ENCODE assay signal across 10 cellular contexts in genomic region chr1:16626409-16626983, GRCh38. TPM values are rescaled to one million over a fixed set of nuclear protein-coding genes. Genes with fewer than 3 reads are reported as not detected.
DNase-seq lines count a peak whose midpoint lies in the region; ATAC-seq, FAIRE-seq and TF ChIP-seq lines count a peak whose summit lies in the region.
"Not testable (repeated sequence)": the region's sequence is repeated elsewhere in the genome, so short reads cannot be mapped to it uniquely, and the experiment has no call there.
"Had no signal": no experiment of that assay in that cellular context is flagged by ENCODE, and none has a peak within 500 bp of the region (broad histone marks: within the 10 kb centered on the region; RNA-seq: fewer than 3 reads in every experiment).

No MANE protein-coding gene starts in this region.

- TF ChIP-seq POLR2A in Peyer's patch (IDR thresholded peaks at IDR 0.05); K562 (conservative IDR thresholded peaks at IDR 0.05); vagina (IDR thresholded peaks at IDR 0.05): not testable (repeated sequence)

- not testable (repeated sequence) for H4K20me1 ChIP-seq in K562 (replicated peaks; ENCODE audit: control insufficient read depth, insufficient read depth, low read length)
- peaks cover 19% of the 10 kb centered on the region for H4K20me1 ChIP-seq in osteoblast (ENCODE audit: insufficient read depth, low read length)

- ATAC-seq in K562, lower lobe of right lung: not testable (repeated sequence)

- not testable (repeated sequence) for H3K4me2 ChIP-seq in K562 (ENCODE audit: insufficient read depth, low read length); osteoblast (ENCODE audit: insufficient read depth, low read length)

- FAIRE-seq in K562 (lab: Jason Lieb, UNC): not testable (repeated sequence)

- H3K4me3 ChIP-seq in Peyer's patch; K562; lower lobe of right lung; osteoblast (ENCODE audit: insufficient read depth, low read length); vagina: not testable (repeated sequence)

- not testable (repeated sequence) for H3K27ac ChIP-seq in Peyer's patch; K562 (ENCODE audit: extremely low read depth, low read depth, low read length); lower lobe of right lung; osteoblast (ENCODE audit: low read depth, low read length); vagina

- not testable (repeated sequence) for H3K9me3 ChIP-seq in Peyer's patch; K562 (replicated peaks; ENCODE audit: control insufficient read depth, insufficient read depth, low read depth, low read length); lower lobe of right lung; osteoblast (ENCODE audit: low read depth, low read length); vagina

- peak overlapping the region in 1 of 2 experiments; percentile 84; a peak in 2 of 4 replicates for H3K9ac ChIP-seq in K562 (ENCODE audit: insufficient read depth in 1 of 2, low read depth in 2 of 2, low read length in 2 of 2)

- not testable (repeated sequence) for TF ChIP-seq EP300 in K562 (IDR thresholded peaks at IDR 0.05; ENCODE audit: low read length)

- not testable (repeated sequence) for H2AFZ ChIP-seq in K562 (ENCODE audit: low read depth, low read length); osteoblast (ENCODE audit: low read length)

- BruUV-seq in K562 (replicated peaks; lab: Mats Ljungman, UMichigan): not testable (repeated sequence)

- 84% methylated on average over 15 of the region's 15 CpGs for WGBS in K562 (ENCODE audit: insufficient coverage, low coverage, missing lambda C conversion rate)

- not testable (repeated sequence) for TF ChIP-seq RAD21 in K562 (CRISPR knock-in tag; conservative IDR thresholded peaks at IDR 0.05 in 1 of 2, IDR thresholded peaks at IDR 0.05 in 1 of 2)

- not testable (repeated sequence) for H3K27me3 ChIP-seq in Peyer's patch; K562 (ENCODE audit: control insufficient read depth in 2 of 2, insufficient read depth in 2 of 2, low read length in 2 of 2); lower lobe of right lung (ENCODE audit: low read depth); osteoblast (ENCODE audit: insufficient read depth, low read length); vagina

- TF ChIP-seq CTCF in Peyer's patch (IDR thresholded peaks at IDR 0.05); K562 (IDR thresholded peaks at IDR 0.05 in 2 of 3, conservative IDR thresholded peaks at IDR 0.05 in 1 of 3; ENCODE audit: insufficient read depth in 2 of 3, low read depth in 1 of 3, low read length in 3 of 3); lower lobe of right lung (IDR thresholded peaks at IDR 0.05); osteoblast (IDR thresholded peaks at IDR 0.05; ENCODE audit: extremely low read depth, low read depth, low read length); vagina (IDR thresholded peaks at IDR 0.05): not testable (repeated sequence)

- in situ Hi-C loops in K562 (cut with MboI): loop anchor here (5.0 kb wide), 1 partner anchor 321 kb away; no protein-coding TSS in a partner anchor

- POLR2A ChIA-PET in K562 (lab: Yijun Ruan, JAX): interaction anchor here (0.6 to 3.8 kb wide), 8 partner anchors 11 to 387 kb away, joined by 3 to 22 read pairs (median 4); no protein-coding TSS in a partner anchor

- H3K9me1 ChIP-seq in K562 (ENCODE audit: control insufficient read depth, insufficient read depth, low read length): not testable (repeated sequence)

- H3K4me1 ChIP-seq in Peyer's patch; lower lobe of right lung; osteoblast (ENCODE audit: insufficient read depth, low read length); vagina: not testable (repeated sequence)
- H3K4me1 ChIP-seq in K562 (replicated peaks in 1 of 2; ENCODE audit: control insufficient read depth in 2 of 2, insufficient read depth in 2 of 2, low read length in 2 of 2): peaks cover 0 to 39% of the 10 kb centered on the region in 2 experiments; a peak in 2 of 5 replicates

- H3K79me2 ChIP-seq in K562 (ENCODE audit: control insufficient read depth, insufficient read depth, low read length); osteoblast (ENCODE audit: insufficient read depth, low read length): not testable (repeated sequence)

- intact Hi-C loops in K562 (cut with micrococcal nuclease); cardiac septum (cut with DNase I); lower lobe of right lung (cut with DNase I); vagina (cut with DNase I): not testable (repeated sequence)

- CTCF ChIA-PET in K562 (lab: Yijun Ruan, JAX; ENCODE audit: low intra/inter-chr PET ratio): interaction anchor here (0.6 kb wide), 1 partner anchor 83 kb away, joined by 3 read pairs; no protein-coding TSS in a partner anchor

- peaks cover 0 to 91% (median 6%) of the 10 kb centered on the region in 3 donors for H3K36me3 ChIP-seq in Peyer's patch
- H3K36me3 ChIP-seq in K562 (ENCODE audit: control insufficient read depth, insufficient read depth, low read length): peaks cover 88% of the 10 kb centered on the region
- H3K36me3 ChIP-seq in lower lobe of right lung: peaks cover 98% of the 10 kb centered on the region
- peaks cover 43% of the 10 kb centered on the region for H3K36me3 ChIP-seq in osteoblast (ENCODE audit: insufficient read depth, low read length)
- H3K36me3 ChIP-seq in vagina: peaks cover 0 to 64% of the 10 kb centered on the region in 2 donors

- peak in 2 of 3 donors; percentile 15 to 47 for DNase-seq in Peyer's patch
- DNase-seq in activated CD8-positive, alpha-beta memory T cell treated with anti-CD3 and anti-CD28 coated beads for 24 hours: peak; percentile 64
- peak in 2 of 4 experiments; percentile 41 to 45 for DNase-seq in K562 (ENCODE audit: extremely low read depth in 1 of 4, low spot score in 3 of 4)
- DNase-seq in cardiac septum (ENCODE audit: low spot score): peak; percentile 72
- DNase-seq in lower lobe of right lung: peak; percentile 48
- DNase-seq in osteoblast (ENCODE audit: insufficient read length, low spot score, missing footprints): peak; percentile 87
- peak; percentile 91 to 98 for DNase-seq in vagina (ENCODE audit: extremely low spot score in 2 of 2)

TF ChIP-seq in K562, 482 proteins besides CTCF, POLR2A, EP300 and RAD21 (continues in another document):
- TF ChIP-seq PTBP1 (IDR thresholded peaks at IDR 0.05; ENCODE audit: low read depth, low read length): 0 out of 2 replicates have a peak, but pooled peaks have one; percentile 46

RNA-seq across cellular contexts. Expression of gene NBPF1, which starts 13.1 kb away (rescaled TPM):
- total RNA-seq in Peyer's patch: 100 to 1,000 TPM in 3 of 4 donors, 10 to 100 TPM in 1; 73.9 to 145 (median 115) TPM
- total RNA-seq in K562 (2011; cell fraction: chromatin; rRNA removed; ENCODE audit: low replicate concordance): 56.6 and 102 TPM in 2 replicates
- 36.9 and 44.1 TPM in 2 replicates for total RNA-seq in K562 (2011; cell fraction: nucleolus; rRNA removed)
- total RNA-seq in K562 (2011; cell fraction: nucleoplasm; rRNA removed): 89.4 and 146 TPM in 2 replicates
- 15.1 and 19.0 TPM in 2 replicates for total RNA-seq in K562 (2014; rRNA removed)
- total RNA-seq in K562 (2014; rRNA removed; fragmentation: Illumina TruSeq; extraction: Trizol): 20.3 and 21.2 TPM in 2 replicates
- 39.1 and 42.6 TPM in 2 replicates for total RNA-seq in K562 (2015; rRNA removed; fragmentation: Illumina TruSeq; extraction: Trizol)
- 31.4 and 33.6 TPM in 2 replicates for total RNA-seq in K562 (2021)
- polyA plus RNA-seq in K562 (2011; rRNA removed): 36.5 and 41.3 TPM in 2 replicates
- 15.1 and 32.8 TPM in 2 replicates for polyA plus RNA-seq in K562 (2011; cell fraction: cytosol; rRNA removed)
- polyA plus RNA-seq in K562 (2011; cell fraction: nucleus; rRNA removed): 56.8 and 69.1 TPM in 2 replicates
- polyA plus RNA-seq in K562 (2012): 32.4 and 33.6 TPM in 2 replicates
- 27.6 and 35.0 TPM in 2 replicates for polyA plus RNA-seq in K562 (2014; fragmentation: Illumina TruSeq; extraction: Trizol)
- 1 to 10 TPM; 5.2 to 7.9 TPM for polyA plus RNA-seq in K562 (2014; fragmentation: Nextera tagmentation; extraction: Ambion mirVana)
- polyA plus RNA-seq in K562 (2014; rRNA removed): 24.1 and 30.7 TPM in 2 replicates
- 28.5 and 39.5 TPM in 2 replicates for polyA minus RNA-seq in K562 (2011; rRNA and poly(A)+ RNA removed)
- 10.4 and 15.7 TPM in 2 replicates for polyA minus RNA-seq in K562 (2011; cell fraction: cytosol; rRNA and poly(A)+ RNA removed)
- polyA minus RNA-seq in K562 (2011; cell fraction: nucleus; rRNA and poly(A)+ RNA removed): 39.3 and 69.2 TPM in 2 replicates
- total RNA-seq in cardiac septum: 12.6 TPM
- total RNA-seq in lower lobe of right lung: 35.3 TPM
- total RNA-seq in osteoblast: 54.6 and 71.6 TPM in 2 replicates
- total RNA-seq in vagina: 45.9 TPM

RNA-seq across cellular contexts. Expression of gene RNU1-3, which starts 40.3 kb away (rescaled TPM):
- total RNA-seq in Peyer's patch: under 1 TPM; under 0.01 TPM
- under 0.01 TPM in 2 replicates for total RNA-seq in K562 (2011; cell fraction: chromatin; rRNA removed; ENCODE audit: low replicate concordance)
- under 0.01 and 21,200 TPM in 2 replicates for total RNA-seq in K562 (2011; cell fraction: nucleolus; rRNA removed)
- under 0.01 and 24,158 TPM in 2 replicates for total RNA-seq in K562 (2011; cell fraction: nucleoplasm; rRNA removed)
- total RNA-seq in K562 (2014; rRNA removed): under 0.01 TPM in 2 replicates
- 28,565 and 32,823 TPM in 2 replicates for total RNA-seq in K562 (2014; rRNA removed; fragmentation: Illumina TruSeq; extraction: Trizol)
- total RNA-seq in K562 (2015; rRNA removed; fragmentation: Illumina TruSeq; extraction: Trizol): 20,456 and 27,045 TPM in 2 replicates
- total RNA-seq in K562 (2021): 2,231 and 2,538 TPM in 2 replicates
- 83.9 TPM in 1 of 2 replicates, not detected in the other for polyA plus RNA-seq in K562 (2011; rRNA removed)
- under 0.01 TPM in 1 of 2 replicates, not detected in the other for polyA plus RNA-seq in K562 (2011; cell fraction: cytosol; rRNA removed)
- polyA plus RNA-seq in K562 (2011; cell fraction: nucleus; rRNA removed): under 0.01 and 1,424 TPM in 2 replicates
- polyA plus RNA-seq in K562 (2012): 25.1 TPM in 1 of 2 replicates, not detected in the other
- not detected in 2 replicates for polyA plus RNA-seq in K562 (2014; fragmentation: Illumina TruSeq; extraction: Trizol)
- 1 to 10 TPM in 1 of 2 experiments, not detected in 1; 3.0 TPM for polyA plus RNA-seq in K562 (2014; fragmentation: Nextera tagmentation; extraction: Ambion mirVana)
- not detected in 2 replicates for polyA plus RNA-seq in K562 (2014; rRNA removed)
- polyA minus RNA-seq in K562 (2011; rRNA and poly(A)+ RNA removed): 10,756 and 20,531 TPM in 2 replicates
- polyA minus RNA-seq in K562 (2011; cell fraction: cytosol; rRNA and poly(A)+ RNA removed): 58,964 and 66,171 TPM in 2 replicates
- polyA minus RNA-seq in K562 (2011; cell fraction: nucleus; rRNA and poly(A)+ RNA removed): 66,769 and 85,880 TPM in 2 replicates
- total RNA-seq in cardiac septum: 6,195 TPM
- total RNA-seq in lower lobe of right lung: 6,803 TPM
- under 0.01 TPM in 1 of 2 replicates, not detected in the other for total RNA-seq in osteoblast
- total RNA-seq in vagina: 19,908 TPM
- total RNA-seq: GM23338 had no signal
- polyA plus RNA-seq: CD8-positive, alpha-beta memory T cell; GM23338; IMR-90 had no signal
